In genomic region chr2:28894470-28895188, GRCh38 we compare ENCODE assay signal across 1 cellular context.
A peak's percentile ranks its signal among the peaks of the same experiment; 100 is the strongest.
TF ChIP-seq lines count a peak whose summit lies in the region.

A gene with protein sequence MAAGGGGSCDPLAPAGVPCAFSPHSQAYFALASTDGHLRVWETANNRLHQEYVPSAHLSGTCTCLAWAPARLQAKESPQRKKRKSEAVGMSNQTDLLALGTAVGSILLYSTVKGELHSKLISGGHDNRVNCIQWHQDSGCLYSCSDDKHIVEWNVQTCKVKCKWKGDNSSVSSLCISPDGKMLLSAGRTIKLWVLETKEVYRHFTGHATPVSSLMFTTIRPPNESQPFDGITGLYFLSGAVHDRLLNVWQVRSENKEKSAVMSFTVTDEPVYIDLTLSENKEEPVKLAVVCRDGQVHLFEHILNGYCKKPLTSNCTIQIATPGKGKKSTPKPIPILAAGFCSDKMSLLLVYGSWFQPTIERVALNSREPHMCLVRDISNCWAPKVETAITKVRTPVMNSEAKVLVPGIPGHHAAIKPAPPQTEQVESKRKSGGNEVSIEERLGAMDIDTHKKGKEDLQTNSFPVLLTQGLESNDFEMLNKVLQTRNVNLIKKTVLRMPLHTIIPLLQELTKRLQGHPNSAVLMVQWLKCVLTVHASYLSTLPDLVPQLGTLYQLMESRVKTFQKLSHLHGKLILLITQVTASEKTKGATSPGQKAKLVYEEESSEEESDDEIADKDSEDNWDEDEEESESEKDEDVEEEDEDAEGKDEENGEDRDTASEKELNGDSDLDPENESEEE (plus strand): TSS chr2:28894667. CDS start chr2:28894699, 32 bp downstream.

TF ChIP-seq in K562, 482 proteins besides CTCF, POLR2A, EP300 and RAD21 (continued from another document and continues in another):
- TF ChIP-seq, protein P1, sequence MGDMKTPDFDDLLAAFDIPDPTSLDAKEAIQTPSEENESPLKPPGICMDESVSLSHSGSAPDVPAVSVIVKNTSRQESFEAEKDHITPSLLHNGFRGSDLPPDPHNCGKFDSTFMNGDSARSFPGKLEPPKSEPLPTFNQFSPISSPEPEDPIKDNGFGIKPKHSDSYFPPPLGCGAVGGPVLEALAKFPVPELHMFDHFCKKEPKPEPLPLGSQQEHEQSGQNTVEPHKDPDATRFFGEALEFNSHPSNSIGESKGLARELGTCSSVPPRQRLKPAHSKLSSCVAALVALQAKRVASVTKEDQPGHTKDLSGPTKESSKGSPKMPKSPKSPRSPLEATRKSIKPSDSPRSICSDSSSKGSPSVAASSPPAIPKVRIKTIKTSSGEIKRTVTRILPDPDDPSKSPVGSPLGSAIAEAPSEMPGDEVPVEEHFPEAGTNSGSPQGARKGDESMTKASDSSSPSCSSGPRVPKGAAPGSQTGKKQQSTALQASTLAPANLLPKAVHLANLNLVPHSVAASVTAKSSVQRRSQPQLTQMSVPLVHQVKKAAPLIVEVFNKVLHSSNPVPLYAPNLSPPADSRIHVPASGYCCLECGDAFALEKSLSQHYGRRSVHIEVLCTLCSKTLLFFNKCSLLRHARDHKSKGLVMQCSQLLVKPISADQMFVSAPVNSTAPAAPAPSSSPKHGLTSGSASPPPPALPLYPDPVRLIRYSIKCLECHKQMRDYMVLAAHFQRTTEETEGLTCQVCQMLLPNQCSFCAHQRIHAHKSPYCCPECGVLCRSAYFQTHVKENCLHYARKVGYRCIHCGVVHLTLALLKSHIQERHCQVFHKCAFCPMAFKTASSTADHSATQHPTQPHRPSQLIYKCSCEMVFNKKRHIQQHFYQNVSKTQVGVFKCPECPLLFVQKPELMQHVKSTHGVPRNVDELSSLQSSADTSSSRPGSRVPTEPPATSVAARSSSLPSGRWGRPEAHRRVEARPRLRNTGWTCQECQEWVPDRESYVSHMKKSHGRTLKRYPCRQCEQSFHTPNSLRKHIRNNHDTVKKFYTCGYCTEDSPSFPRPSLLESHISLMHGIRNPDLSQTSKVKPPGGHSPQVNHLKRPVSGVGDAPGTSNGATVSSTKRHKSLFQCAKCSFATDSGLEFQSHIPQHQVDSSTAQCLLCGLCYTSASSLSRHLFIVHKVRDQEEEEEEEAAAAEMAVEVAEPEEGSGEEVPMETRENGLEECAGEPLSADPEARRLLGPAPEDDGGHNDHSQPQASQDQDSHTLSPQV (IDR thresholded peaks at IDR 0.05), result 0 out of 2 replicates have a peak, but pooled peaks have one; percentile 32
- no peak for TF ChIP-seq ZSCAN32 (CRISPR knock-in tag; IDR thresholded peaks at IDR 0.05)
- no peak for TF ChIP-seq SREBF2 (CRISPR knock-in tag; IDR thresholded peaks at IDR 0.05)
- TF ChIP-seq ZNF274 (IDR thresholded peaks at IDR 0.05; ENCODE audit: borderline replicate concordance, low read depth, low read length), result no peak
- no peak for TF ChIP-seq GTF2B (IDR thresholded peaks at IDR 0.05; ENCODE audit: extremely low read depth, insufficient read length)
- no peak for TF ChIP-seq NFIC (IDR thresholded peaks at IDR 0.05)
- TF ChIP-seq, protein P2, sequence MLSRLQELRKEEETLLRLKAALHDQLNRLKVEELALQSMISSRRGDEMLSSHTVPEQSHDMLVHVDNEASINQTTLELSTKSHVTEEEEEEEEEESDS (CRISPR knock-in tag; IDR thresholded peaks at IDR 0.05), result no peak
- peak; percentile 98 for TF ChIP-seq FOXM1 (IDR thresholded peaks at IDR 0.05; ENCODE audit: low read depth)
- TF ChIP-seq FOXM1 (CRISPR knock-in tag; IDR thresholded peaks at IDR 0.05; ENCODE audit: low read depth), result peak; percentile 48; the same call in 1 of the 2 replicates
- no peak for TF ChIP-seq ZNF766 (CRISPR knock-in tag; conservative IDR thresholded peaks at IDR 0.05)
- TF ChIP-seq MAX (CRISPR knock-in tag; IDR thresholded peaks at IDR 0.05), result peak; percentile 99
- TF ChIP-seq SIN3B (IDR thresholded peaks at IDR 0.05; ENCODE audit: low read depth), result peak; percentile 83
- no peak for TF ChIP-seq DNMT1 (IDR thresholded peaks at IDR 0.05)
- TF ChIP-seq ATF7 (IDR thresholded peaks at IDR 0.05), result no peak; the same call in 1 of the 2 replicates
- TF ChIP-seq IRF2 (CRISPR knock-in tag; IDR thresholded peaks at IDR 0.05), result no peak; the same call in 1 of the 2 replicates
- peak; percentile 80 for TF ChIP-seq HCFC1 (IDR thresholded peaks at IDR 0.05; ENCODE audit: low read depth, low read length)
- TF ChIP-seq ATF2 (CRISPR knock-in tag; IDR thresholded peaks at IDR 0.05), result no peak
- no peak for TF ChIP-seq PURB (CRISPR knock-in tag; IDR thresholded peaks at IDR 0.05; ENCODE audit: low read depth)
- TF ChIP-seq, protein P3, sequence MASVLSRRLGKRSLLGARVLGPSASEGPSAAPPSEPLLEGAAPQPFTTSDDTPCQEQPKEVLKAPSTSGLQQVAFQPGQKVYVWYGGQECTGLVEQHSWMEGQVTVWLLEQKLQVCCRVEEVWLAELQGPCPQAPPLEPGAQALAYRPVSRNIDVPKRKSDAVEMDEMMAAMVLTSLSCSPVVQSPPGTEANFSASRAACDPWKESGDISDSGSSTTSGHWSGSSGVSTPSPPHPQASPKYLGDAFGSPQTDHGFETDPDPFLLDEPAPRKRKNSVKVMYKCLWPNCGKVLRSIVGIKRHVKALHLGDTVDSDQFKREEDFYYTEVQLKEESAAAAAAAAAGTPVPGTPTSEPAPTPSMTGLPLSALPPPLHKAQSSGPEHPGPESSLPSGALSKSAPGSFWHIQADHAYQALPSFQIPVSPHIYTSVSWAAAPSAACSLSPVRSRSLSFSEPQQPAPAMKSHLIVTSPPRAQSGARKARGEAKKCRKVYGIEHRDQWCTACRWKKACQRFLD (CRISPR knock-in tag; IDR thresholded peaks at IDR 0.05), result no peak
- no peak for TF ChIP-seq SMARCC2 (IDR thresholded peaks at IDR 0.05; ENCODE audit: low read depth)
- TF ChIP-seq, protein P4, sequence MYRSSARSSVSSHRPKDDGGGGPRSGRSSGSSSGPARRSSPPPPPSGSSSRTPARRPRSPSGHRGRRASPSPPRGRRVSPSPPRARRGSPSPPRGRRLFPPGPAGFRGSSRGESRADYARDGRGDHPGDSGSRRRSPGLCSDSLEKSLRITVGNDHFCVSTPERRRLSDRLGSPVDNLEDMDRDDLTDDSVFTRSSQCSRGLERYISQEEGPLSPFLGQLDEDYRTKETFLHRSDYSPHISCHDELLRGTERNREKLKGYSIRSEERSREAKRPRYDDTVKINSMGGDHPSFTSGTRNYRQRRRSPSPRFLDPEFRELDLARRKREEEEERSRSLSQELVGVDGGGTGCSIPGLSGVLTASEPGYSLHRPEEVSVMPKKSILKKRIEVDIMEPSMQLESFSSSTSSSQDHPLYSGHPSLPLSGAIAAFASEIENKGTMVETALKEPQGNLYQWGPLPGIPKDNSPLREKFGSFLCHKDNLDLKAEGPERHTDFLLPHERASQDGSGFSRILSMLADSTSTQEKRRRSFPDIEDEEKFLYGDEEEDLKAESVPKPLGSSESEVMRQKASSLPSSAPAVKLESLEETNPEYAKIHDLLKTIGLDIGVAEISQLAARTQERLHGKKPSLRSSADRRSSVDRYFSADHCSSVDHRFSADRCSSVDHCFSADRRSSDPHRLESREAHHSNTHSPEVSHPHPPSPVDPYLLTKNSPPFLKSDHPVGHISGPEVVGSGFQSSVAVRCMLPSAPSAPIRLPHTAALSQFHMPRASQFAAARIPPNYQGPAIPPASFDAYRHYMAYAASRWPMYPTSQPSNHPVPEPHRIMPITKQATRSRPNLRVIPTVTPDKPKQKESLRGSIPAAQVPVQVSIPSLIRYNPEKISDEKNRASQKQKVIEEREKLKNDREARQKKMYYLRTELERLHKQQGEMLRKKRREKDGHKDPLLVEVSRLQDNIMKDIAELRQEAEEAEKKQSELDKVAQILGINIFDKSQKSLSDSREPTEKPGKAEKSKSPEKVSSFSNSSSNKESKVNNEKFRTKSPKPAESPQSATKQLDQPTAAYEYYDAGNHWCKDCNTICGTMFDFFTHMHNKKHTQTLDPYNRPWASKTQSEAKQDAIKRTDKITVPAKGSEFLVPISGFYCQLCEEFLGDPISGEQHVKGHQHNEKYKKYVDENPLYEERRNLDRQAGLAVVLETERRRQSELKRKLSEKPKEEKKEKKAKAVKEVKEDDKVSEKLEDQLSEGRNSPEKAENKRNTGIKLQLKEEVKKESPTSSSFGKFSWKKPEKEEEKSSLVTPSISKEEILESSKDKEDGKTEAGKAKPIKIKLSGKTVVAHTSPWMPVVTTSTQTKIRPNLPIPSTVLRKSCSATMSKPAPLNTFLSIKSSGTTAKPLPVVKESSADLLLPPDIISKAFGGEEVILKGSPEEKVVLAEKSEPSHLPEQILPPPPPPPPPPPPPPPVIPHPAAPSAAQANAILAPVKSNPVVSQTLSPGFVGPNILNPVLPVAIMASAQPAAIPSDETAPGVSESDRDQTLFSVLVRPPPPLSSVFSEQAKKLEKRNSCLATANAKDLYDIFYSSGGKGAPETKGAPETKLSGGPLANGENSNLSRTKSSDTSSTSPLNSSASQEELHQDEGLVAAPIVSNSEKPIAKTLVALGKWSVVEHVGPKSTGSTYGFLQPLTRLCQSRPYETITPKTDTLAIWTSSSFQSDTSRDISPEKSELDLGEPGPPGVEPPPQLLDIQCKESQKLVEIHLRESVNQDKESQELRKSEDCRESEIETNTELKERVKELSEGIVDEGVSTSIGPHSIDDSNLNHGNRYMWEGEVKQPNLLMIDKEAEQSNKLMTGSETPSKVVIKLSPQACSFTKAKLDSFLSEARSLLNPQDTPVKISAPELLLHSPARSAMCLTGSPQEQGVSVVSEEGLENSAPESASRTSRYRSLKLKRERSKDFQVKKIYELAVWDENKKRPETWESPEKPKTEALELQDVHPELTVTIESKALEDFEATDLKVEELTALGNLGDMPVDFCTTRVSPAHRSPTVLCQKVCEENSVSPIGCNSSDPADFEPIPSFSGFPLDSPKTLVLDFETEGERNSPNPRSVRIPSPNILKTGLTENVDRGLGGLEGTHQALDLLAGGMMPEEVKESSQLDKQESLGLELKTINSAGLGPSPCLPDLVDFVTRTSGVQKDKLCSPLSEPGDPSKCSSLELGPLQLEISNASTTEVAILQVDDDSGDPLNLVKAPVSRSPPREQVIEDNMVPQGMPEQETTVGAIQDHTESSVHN (IDR thresholded peaks at IDR 0.05; ENCODE audit: borderline replicate concordance in 1 of 2, low read depth in 1 of 2), result no peak
- no peak for TF ChIP-seq ARID3B (CRISPR knock-in tag; IDR thresholded peaks at IDR 0.05; ENCODE audit: borderline replicate concordance)
- TF ChIP-seq RCOR1 (IDR thresholded peaks at IDR 0.05; ENCODE audit: borderline replicate concordance in 1 of 2, low read depth in 2 of 2, low read length in 2 of 2), result peak in 1 of 2 experiments; percentile 78; a peak in 2 of 4 replicates
- no peak for TF ChIP-seq ZNF699 (CRISPR knock-in tag; IDR thresholded peaks at IDR 0.05; ENCODE audit: insufficient replicate concordance)
- no peak for TF ChIP-seq ZNF77 (CRISPR knock-in tag; IDR thresholded peaks at IDR 0.05)
- peak; percentile 74; the same call in 1 of the 2 replicates for TF ChIP-seq NR3C1 (CRISPR knock-in tag; IDR thresholded peaks at IDR 0.05)
- TF ChIP-seq, protein P5, sequence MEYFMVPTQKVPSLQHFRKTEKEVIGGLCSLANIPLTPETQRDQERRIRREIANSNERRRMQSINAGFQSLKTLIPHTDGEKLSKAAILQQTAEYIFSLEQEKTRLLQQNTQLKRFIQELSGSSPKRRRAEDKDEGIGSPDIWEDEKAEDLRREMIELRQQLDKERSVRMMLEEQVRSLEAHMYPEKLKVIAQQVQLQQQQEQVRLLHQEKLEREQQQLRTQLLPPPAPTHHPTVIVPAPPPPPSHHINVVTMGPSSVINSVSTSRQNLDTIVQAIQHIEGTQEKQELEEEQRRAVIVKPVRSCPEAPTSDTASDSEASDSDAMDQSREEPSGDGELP (CRISPR knock-in tag; IDR thresholded peaks at IDR 0.05; ENCODE audit: borderline replicate concordance), result peak; percentile 83
- TF ChIP-seq NR1H2 (CRISPR knock-in tag; IDR thresholded peaks at IDR 0.05), result no peak
- TF ChIP-seq PPARD (CRISPR knock-in tag; IDR thresholded peaks at IDR 0.05), result no peak
- TF ChIP-seq, protein P6, sequence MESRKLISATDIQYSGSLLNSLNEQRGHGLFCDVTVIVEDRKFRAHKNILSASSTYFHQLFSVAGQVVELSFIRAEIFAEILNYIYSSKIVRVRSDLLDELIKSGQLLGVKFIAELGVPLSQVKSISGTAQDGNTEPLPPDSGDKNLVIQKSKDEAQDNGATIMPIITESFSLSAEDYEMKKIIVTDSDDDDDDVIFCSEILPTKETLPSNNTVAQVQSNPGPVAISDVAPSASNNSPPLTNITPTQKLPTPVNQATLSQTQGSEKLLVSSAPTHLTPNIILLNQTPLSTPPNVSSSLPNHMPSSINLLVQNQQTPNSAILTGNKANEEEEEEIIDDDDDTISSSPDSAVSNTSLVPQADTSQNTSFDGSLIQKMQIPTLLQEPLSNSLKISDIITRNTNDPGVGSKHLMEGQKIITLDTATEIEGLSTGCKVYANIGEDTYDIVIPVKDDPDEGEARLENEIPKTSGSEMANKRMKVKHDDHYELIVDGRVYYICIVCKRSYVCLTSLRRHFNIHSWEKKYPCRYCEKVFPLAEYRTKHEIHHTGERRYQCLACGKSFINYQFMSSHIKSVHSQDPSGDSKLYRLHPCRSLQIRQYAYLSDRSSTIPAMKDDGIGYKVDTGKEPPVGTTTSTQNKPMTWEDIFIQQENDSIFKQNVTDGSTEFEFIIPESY (CRISPR knock-in tag; IDR thresholded peaks at IDR 0.05), result no peak
- TF ChIP-seq DDX20 (tag; IDR thresholded peaks at IDR 0.05; ENCODE audit: low read depth), result no peak
- no peak for TF ChIP-seq TRIM24 (IDR thresholded peaks at IDR 0.05)
- no peak for TF ChIP-seq WHSC1 (IDR thresholded peaks at IDR 0.05; ENCODE audit: low read length)
- no peak for TF ChIP-seq GTF2F1 (IDR thresholded peaks at IDR 0.05; ENCODE audit: low read depth, low read length)
